Comparison of ENCODE assay signal across 9 cellular contexts in genomic region chr14:93984987-93985410, GRCh38. TPM values are rescaled to one million over a fixed set of nuclear protein-coding genes. Genes with fewer than 3 reads are reported as not detected.
A peak's percentile ranks its signal among the peaks of the same experiment; 100 is the strongest.
DNase-seq lines count a peak whose midpoint lies in the region; ATAC-seq and TF ChIP-seq lines count a peak whose summit lies in the region.
"Had no signal": no experiment of that assay in that cellular context is flagged by ENCODE, and none has a peak within 500 bp of the region (broad histone marks: within the 10 kb centered on the region; RNA-seq: fewer than 3 reads in every experiment).

No MANE protein-coding gene starts in this region.

- DNase-seq in AG10803 (ENCODE audit: low read depth) (peak; percentile 95), HT1080 (ENCODE audit: low read depth) (peak; percentile 69), body of pancreas (peak; percentile 40 to 59 (median 50)), lung microvascular endothelial cell (ENCODE audit: low read depth in 2 of 2) (peak; percentile 42 to 51), NOMO-1 treated with dmso at 0.1 percent for 144 hours (lab: John Stamatoyannopoulos, UW; ENCODE audit: unreplicated experiment) (no peak), omental fat pad (ENCODE audit: low spot score) (no peak)

- H3K4me3 ChIP-seq in AG10803 (ENCODE audit: low read length) (no peak overlapping the region), body of pancreas (no peak overlapping the region)

- TF ChIP-seq CTCF in AG10803 (conservative IDR thresholded peaks at IDR 0.05; ENCODE audit: low read length) (peak; percentile 53), body of pancreas (IDR thresholded peaks at IDR 0.05) (peak in 5 of 7 experiments; percentile 15 to 56 (median 51)), omental fat pad (IDR thresholded peaks at IDR 0.05) (no peak)

- H3K27me3 ChIP-seq in body of pancreas: no peaks in the 10 kb centered on the region

- TF ChIP-seq POLR2A in body of pancreas (IDR thresholded peaks at IDR 0.05): no peak

- H3K36me3 ChIP-seq in body of pancreas (replicated peaks in 1 of 2; ENCODE audit: insufficient read depth in 1 of 2, low read depth in 2 of 2): no peaks in the 10 kb centered on the region

- H3K27ac ChIP-seq in body of pancreas: no peak overlapping the region

- 31 to 36% methylated on average over 5 to 7 of the region's 7 CpGs for WGBS in body of pancreas, 2 donors

- no peaks in the 10 kb centered on the region for H3K9me3 ChIP-seq in body of pancreas

- intact Hi-C loops in body of pancreas (cut with DNase I): no loop called here

- no peaks in the 10 kb centered on the region for H3K4me1 ChIP-seq in body of pancreas

- ATAC-seq in body of pancreas (peak; percentile 67), omental fat pad (ENCODE audit: low FRiP score) (no peak), HG02798 (IDR thresholded peaks at IDR 0.05; ENCODE audit: poor library complexity, unreplicated experiment) (no peak)
- ATAC-seq in activated CD4-positive, CD25-positive, alpha-beta regulatory T cell treated with anti-CD3 and anti-CD28 coated beads, Interleukin-2, amount 50 U/mL, for 24 hours: no peak

RNA-seq across cellular contexts. Expression of gene ASB2, which starts 8.6 kb away (rescaled TPM):
- not detected in 2 replicates for total RNA-seq in HT1080 (2014; rRNA removed; shearing (Covaris generic))
- 0.11 TPM in 1 of 2 replicates, not detected in the other for polyA plus RNA-seq in HT1080 (2015; cell fraction: cytosol; rRNA removed)
- 0.10 TPM in 1 of 2 replicates, not detected in the other for polyA plus RNA-seq in HT1080 (2015; cell fraction: nucleus; rRNA removed)
- total RNA-seq in body of pancreas: 1 to 10 TPM in 1 of 2 donors, under 1 TPM in 1; 0.33 to 7.0 TPM
- not detected in 2 replicates for total RNA-seq in lung microvascular endothelial cell
- 1 to 10 TPM in 1 of 4 donors, under 1 TPM in 3; 0.36 to 2.4 (median 0.56) TPM for total RNA-seq in omental fat pad
- total RNA-seq: dermis microvascular lymphatic vessel endothelial cell had no signal

RNA-seq across cellular contexts. Expression of gene CCDC197, which starts 12.1 kb away (rescaled TPM):
- not detected in 2 replicates for total RNA-seq in HT1080 (2014; rRNA removed; shearing (Covaris generic))
- not detected in 2 replicates for polyA plus RNA-seq in HT1080 (2015; cell fraction: cytosol; rRNA removed)
- not detected in 2 replicates for polyA plus RNA-seq in HT1080 (2015; cell fraction: nucleus; rRNA removed)
- not detected for total RNA-seq in body of pancreas
- not detected in 2 replicates for total RNA-seq in lung microvascular endothelial cell
- total RNA-seq in omental fat pad: not detected
- total RNA-seq: dermis microvascular lymphatic vessel endothelial cell had no signal

RNA-seq across cellular contexts. Expression of gene OTUB2, which starts 41.1 kb away (rescaled TPM):
- 2.8 TPM in 2 replicates for total RNA-seq in HT1080 (2014; rRNA removed; shearing (Covaris generic))
- polyA plus RNA-seq in HT1080 (2015; cell fraction: cytosol; rRNA removed): 3.5 and 5.6 TPM in 2 replicates
- polyA plus RNA-seq in HT1080 (2015; cell fraction: nucleus; rRNA removed): 3.9 and 4.1 TPM in 2 replicates
- total RNA-seq in body of pancreas (1 to 10 TPM in 1 of 2 donors, under 1 TPM in 1; 0.33 to 1.8 TPM), lung microvascular endothelial cell (0.40 and 0.44 TPM in 2 replicates), omental fat pad (1 to 10 TPM in 2 of 4 donors, under 1 TPM in 2; 0.47 to 1.7 (median 0.96) TPM)

RNA-seq across cellular contexts. Expression of gene FAM181A, which starts 57.9 kb away (rescaled TPM):
- total RNA-seq in HT1080 (2014; rRNA removed; shearing (Covaris generic)): not detected in 2 replicates
- polyA plus RNA-seq in HT1080 (2015; cell fraction: cytosol; rRNA removed): not detected in 2 replicates
- polyA plus RNA-seq in HT1080 (2015; cell fraction: nucleus; rRNA removed): not detected in 2 replicates
- total RNA-seq in body of pancreas (not detected), lung microvascular endothelial cell (not detected in 2 replicates), omental fat pad (not detected)
- total RNA-seq: dermis microvascular lymphatic vessel endothelial cell had no signal

Comparison
In these comparisons a context has a peak if more than half of its experiments do, and no peak if none do; other contexts are left out.
1. DNase-seq: peak in AG10803 (single experiment), HT1080 (single experiment), body of pancreas (4 of 4) and lung microvascular endothelial cell (2 of 2); none in NOMO-1 treated with dmso at 0.1 percent for 144 hours (single experiment) and omental fat pad (single experiment).
2. CTCF ChIP-seq: peak in AG10803 (single experiment) and body of pancreas (5 of 7); none in omental fat pad (0 of 3).